In the genomic region with DNA sequence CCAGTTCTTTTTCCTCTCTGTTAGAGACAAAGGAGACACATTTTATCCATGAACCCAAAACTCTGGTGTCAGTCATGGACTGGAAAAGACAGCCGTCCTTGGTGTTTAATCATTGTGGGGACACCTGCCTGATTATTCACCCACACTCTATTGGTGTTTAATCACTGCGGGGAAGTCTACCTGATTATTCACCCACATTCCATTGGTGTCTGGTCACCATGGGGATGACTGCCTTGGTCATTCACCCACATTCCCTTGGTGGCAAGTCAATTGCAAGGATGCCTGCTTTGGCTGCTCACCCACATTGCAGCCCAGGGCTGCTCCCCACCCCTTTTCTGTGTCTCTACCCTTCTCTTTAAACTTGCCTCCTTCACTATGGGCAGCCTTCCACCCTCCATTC, we compare ENCODE assay signal across 22 cellular contexts.
"Had no signal": no experiment of that assay in that cellular context is flagged by ENCODE, and none has a peak within 500 bp of the region (broad histone marks: within the 10 kb centered on the region; RNA-seq: fewer than 3 reads in every experiment).

No MANE protein-coding gene starts in this region.

- DNase-seq: activated CD4-positive, alpha-beta T cell treated with anti-CD3 and anti-CD28 coated beads, Interleukin-2, amount 10 ng/mL, durations not matched to agents 24 days and 14 days; activated CD8-positive, alpha-beta T cell treated with anti-CD3 and anti-CD28 coated beads for 36 hours; activated naive CD4-positive, alpha-beta T cell treated with anti-CD3 and anti-CD28 coated beads, Interleukin-2, amount 10 ng/mL, durations not matched to agents 7 days and 5 days; activated naive CD8-positive, alpha-beta T cell treated with anti-CD3 and anti-CD28 coated beads, Interleukin-2, amount 50 U/mL, for 24 hours; activated T-cell treated with anti-CD3 and anti-CD28 coated beads, Interleukin-2, amount 50 U/mL, for 1 hour; anterior cingulate cortex; central memory CD4-positive, alpha-beta T cell; endodermal cell; mesenchymal stem cell; natural killer cell; stimulated activated CD4-positive, alpha-beta T cell treated with anti-CD3 and anti-CD28 coated beads, Interleukin-4, amount 100 ng/mL, for 24 hours; stomach; trophoblast cell had no signal

- H3K36me3 ChIP-seq: gastroesophageal sphincter, stomach, vagina had no signal

- H3K27me3 ChIP-seq: gastroesophageal sphincter, stomach, vagina had no signal

- FAIRE-seq: colon had no signal

- H3K4me3 Mint-ChIP-seq: activated CD4-positive, alpha-beta T cell treated with anti-CD3 and anti-CD28 coated beads, Interleukin-2, amount 10 ng/mL, durations not matched to agents 24 days and 14 days; activated CD8-positive, alpha-beta T cell treated with anti-CD3 and anti-CD28 coated beads for 36 hours; activated naive CD4-positive, alpha-beta T cell treated with anti-CD3 and anti-CD28 coated beads, Interleukin-2, amount 10 ng/mL, durations not matched to agents 7 days and 5 days; activated naive CD8-positive, alpha-beta T cell treated with anti-CD3 and anti-CD28 coated beads, Interleukin-2, amount 50 U/mL, for 24 hours; brain; endodermal cell; natural killer cell; stimulated activated effector memory CD8-positive, alpha-beta T cell treated with anti-CD3 and anti-CD28 coated beads, Interleukin-12 subunit alpha, Interleukin-12 subunit beta, amount 100 ng/mL, for 72 hours; T-helper 2 cell treated with Interferon-gamma antibody and Interleukin-4, amounts not matched to agents 5 μg/mL and 100 μg/mL, for 36 hours had no signal

- H3K4me1 Mint-ChIP-seq: activated CD4-positive, alpha-beta T cell treated with anti-CD3 and anti-CD28 coated beads, Interleukin-2, amount 10 ng/mL, durations not matched to agents 24 days and 14 days; activated naive CD4-positive, alpha-beta T cell treated with anti-CD3 and anti-CD28 coated beads, Interleukin-2, amount 10 ng/mL, durations not matched to agents 7 days and 5 days; activated naive CD8-positive, alpha-beta T cell treated with anti-CD3 and anti-CD28 coated beads, Interleukin-2, amount 50 U/mL, for 24 hours; brain; endodermal cell; natural killer cell; stimulated activated effector memory CD8-positive, alpha-beta T cell treated with anti-CD3 and anti-CD28 coated beads, Interleukin-12 subunit alpha, Interleukin-12 subunit beta, amount 100 ng/mL, for 72 hours had no signal

- ATAC-seq: activated CD8-positive, alpha-beta T cell treated with anti-CD3 and anti-CD28 coated beads for 36 hours; activated naive CD8-positive, alpha-beta T cell treated with anti-CD3 and anti-CD28 coated beads, Interleukin-2, amount 50 U/mL, for 24 hours; esophagus mucosa; gastroesophageal sphincter; natural killer cell; sciatic nerve; stimulated activated effector memory CD8-positive, alpha-beta T cell treated with anti-CD3 and anti-CD28 coated beads, Interleukin-12 subunit alpha, Interleukin-12 subunit beta, amount 100 ng/mL, for 72 hours had no signal

- H3K9me3 Mint-ChIP-seq: activated naive CD4-positive, alpha-beta T cell treated with anti-CD3 and anti-CD28 coated beads, Interleukin-2, amount 10 ng/mL, durations not matched to agents 7 days and 5 days; activated T-helper 2 cell treated with anti-CD3 and anti-CD28 coated beads, Interferon-gamma antibody, Interleukin-2, Interleukin-4, amounts not matched to agents 10 μg/mL and 5 μg/mL and 100 μg/mL, durations not matched to agents 14 hours and 24 hours and 36 hours; brain; endodermal cell had no signal

- H3K36me3 Mint-ChIP-seq: activated naive CD4-positive, alpha-beta T cell treated with anti-CD3 and anti-CD28 coated beads, Interleukin-2, amount 10 ng/mL, durations not matched to agents 7 days and 5 days; brain; natural killer cell; stimulated activated effector memory CD8-positive, alpha-beta T cell treated with anti-CD3 and anti-CD28 coated beads, Interleukin-12 subunit alpha, Interleukin-12 subunit beta, amount 100 ng/mL, for 72 hours had no signal

- H3K27me3 Mint-ChIP-seq: activated CD8-positive, alpha-beta T cell treated with anti-CD3 and anti-CD28 coated beads for 36 hours; brain had no signal

- H3K27ac Mint-ChIP-seq: activated CD4-positive, alpha-beta T cell treated with anti-CD3 and anti-CD28 coated beads, Interleukin-2, amount 10 ng/mL, durations not matched to agents 24 days and 14 days; activated CD8-positive, alpha-beta T cell treated with anti-CD3 and anti-CD28 coated beads for 36 hours; activated naive CD4-positive, alpha-beta T cell treated with anti-CD3 and anti-CD28 coated beads, Interleukin-2, amount 10 ng/mL, durations not matched to agents 7 days and 5 days; activated naive CD8-positive, alpha-beta T cell treated with anti-CD3 and anti-CD28 coated beads, Interleukin-2, amount 50 U/mL, for 24 hours; activated T-helper 2 cell treated with anti-CD3 and anti-CD28 coated beads, Interferon-gamma antibody, Interleukin-2, Interleukin-4, amounts not matched to agents 10 μg/mL and 5 μg/mL and 100 μg/mL, durations not matched to agents 14 hours and 24 hours and 36 hours; brain; endodermal cell; natural killer cell; stimulated activated effector memory CD8-positive, alpha-beta T cell treated with anti-CD3 and anti-CD28 coated beads, Interleukin-12 subunit alpha, Interleukin-12 subunit beta, amount 100 ng/mL, for 72 hours; T-helper 2 cell treated with Interferon-gamma antibody and Interleukin-4, amounts not matched to agents 5 μg/mL and 100 μg/mL, for 36 hours had no signal

- H3K4me3 ChIP-seq: gastroesophageal sphincter, stomach, vagina had no signal
